In genomic region chr6:128131566-128131965, GRCh38 we compare ENCODE assay signal across 17 cellular contexts.
A peak's percentile ranks its signal among the peaks of the same experiment; 100 is the strongest.
DNase-seq lines count a peak whose midpoint lies in the region; ATAC-seq, FAIRE-seq and TF ChIP-seq lines count a peak whose summit lies in the region.
"Had no signal": no experiment of that assay in that cellular context is flagged by ENCODE, and none has a peak within 500 bp of the region (broad histone marks: within the 10 kb centered on the region; RNA-seq: fewer than 3 reads in every experiment).

No MANE protein-coding gene starts in this region.

- no peak overlapping the region for H3K4me2 ChIP-seq in astrocyte (ENCODE audit: low read length)
- peak overlapping the region; percentile 12 for H3K4me2 ChIP-seq in skeletal muscle satellite cell (ENCODE audit: low read length)
- H3K4me2 ChIP-seq: hepatocyte had no signal

- no peak overlapping the region for H3K4me3 Mint-ChIP-seq in astrocyte (ENCODE audit: unreplicated experiment)
- H3K4me3 Mint-ChIP-seq: activated CD4-positive, alpha-beta memory T cell treated with anti-CD3 and anti-CD28 coated beads, Interleukin-2, amount 10 ng/mL, durations not matched to agents 7 days and 5 days; activated T-cell treated with anti-CD3 and anti-CD28 coated beads, Interleukin-2, amount 50 U/mL, for 72 hours; CD4-positive, alpha-beta memory T cell had no signal

- TF ChIP-seq CTCF in astrocyte (IDR thresholded peaks at IDR 0.05; ENCODE audit: insufficient read depth, low read depth, low read length) (no peak), fibroblast of pulmonary artery (IDR thresholded peaks at IDR 0.05; ENCODE audit: low read length, missing control alignments) (no peak)

- H3K27ac ChIP-seq in astrocyte (ENCODE audit: low read depth, low read length) = no peak overlapping the region
- H3K27ac ChIP-seq: hepatocyte, upper lobe of left lung had no signal

- no peaks in the 10 kb centered on the region for H3K27me3 Mint-ChIP-seq in astrocyte (ENCODE audit: low read depth, unreplicated experiment)
- H3K27me3 Mint-ChIP-seq: activated CD4-positive, alpha-beta memory T cell treated with anti-CD3 and anti-CD28 coated beads, Interleukin-2, amount 10 ng/mL, durations not matched to agents 7 days and 5 days; CD4-positive, alpha-beta memory T cell had no signal

- no peak overlapping the region for H2AFZ ChIP-seq in astrocyte (ENCODE audit: low read depth, low read length)
- H2AFZ ChIP-seq: hepatocyte had no signal

- H3K9ac ChIP-seq in astrocyte (ENCODE audit: low read length) = no peak overlapping the region
- no peak overlapping the region for H3K9ac ChIP-seq in skeletal muscle satellite cell (ENCODE audit: low read depth, low read length)

- H3K9me3 Mint-ChIP-seq in astrocyte (ENCODE audit: unreplicated experiment) = no peaks in the 10 kb centered on the region

- H3K9me3 ChIP-seq in astrocyte (ENCODE audit: insufficient read depth, low read depth, low read length) (no peaks in the 10 kb centered on the region), skeletal muscle satellite cell (replicated peaks; ENCODE audit: low read length) (no peaks in the 10 kb centered on the region)
- H3K9me3 ChIP-seq: upper lobe of left lung had no signal

- DNase-seq in NCI-H748 (lab: John Stamatoyannopoulos, UW; ENCODE audit: unreplicated experiment) = peak; percentile 16
- DNase-seq in NCI-H748 treated with DMSO at 0.1 percent for 48 hours (lab: John Stamatoyannopoulos, UW) = no peak
- peak; percentile 61 for DNase-seq in astrocyte (ENCODE audit: low read depth)
- DNase-seq in fibroblast of pulmonary artery (ENCODE audit: low read depth) = peak; percentile 37
- DNase-seq in Ammon's horn (ENCODE audit: low spot score) = no peak
- DNase-seq in COR-L47 (lab: John Stamatoyannopoulos, UW) = no peak
- DNase-seq: activated CD4-positive, alpha-beta memory T cell treated with anti-CD3 and anti-CD28 coated beads, Interleukin-2, amount 10 ng/mL, durations not matched to agents 7 days and 5 days; activated T-cell treated with anti-CD3 and anti-CD28 coated beads, Interleukin-2, amount 50 U/mL, for 72 hours; CD4-positive, alpha-beta memory T cell; cerebellar nuclear complex; erythroblast; NCI-H1092 had no signal

- H3K36me3 Mint-ChIP-seq in astrocyte (ENCODE audit: low read depth, unreplicated experiment) = no peaks in the 10 kb centered on the region
- H3K36me3 Mint-ChIP-seq: CD4-positive, alpha-beta memory T cell had no signal

- peaks cover 12% of the 10 kb centered on the region for H4K20me1 ChIP-seq in astrocyte (ENCODE audit: insufficient read depth, low read length)

- no peak for ATAC-seq in GM18870 (IDR thresholded peaks at IDR 0.05; ENCODE audit: unreplicated experiment)
- ATAC-seq: activated T-cell treated with anti-CD3 and anti-CD28 coated beads, Interleukin-2, amount 50 U/mL, for 72 hours had no signal

- peaks cover 4% of the 10 kb centered on the region for H3K79me2 ChIP-seq in astrocyte (ENCODE audit: insufficient read depth, low read length)
- H3K79me2 ChIP-seq: hepatocyte had no signal

- H3K4me1 ChIP-seq in astrocyte (ENCODE audit: insufficient read depth, low read length) = peaks cover 7% of the 10 kb centered on the region
- peaks cover 10% of the 10 kb centered on the region for H3K4me1 ChIP-seq in skeletal muscle satellite cell (ENCODE audit: control insufficient read depth, insufficient read depth, low read length)

- peaks cover 10% of the 10 kb centered on the region for H3K4me1 Mint-ChIP-seq in astrocyte (ENCODE audit: low read depth, unreplicated experiment)
- H3K4me1 Mint-ChIP-seq: CD4-positive, alpha-beta memory T cell had no signal

- no peaks in the 10 kb centered on the region for H3K27me3 ChIP-seq in astrocyte (ENCODE audit: insufficient read depth, low read length)
- H3K27me3 ChIP-seq in skeletal muscle satellite cell (ENCODE audit: control insufficient read depth, insufficient read depth, low read length) = no peaks in the 10 kb centered on the region
- H3K27me3 ChIP-seq: hepatocyte, upper lobe of left lung had no signal

- no peak overlapping the region for H3K27ac Mint-ChIP-seq in astrocyte (ENCODE audit: unreplicated experiment)
- H3K27ac Mint-ChIP-seq: activated CD4-positive, alpha-beta memory T cell treated with anti-CD3 and anti-CD28 coated beads, Interleukin-2, amount 10 ng/mL, durations not matched to agents 7 days and 5 days; activated T-cell treated with anti-CD3 and anti-CD28 coated beads, Interleukin-2, amount 50 U/mL, for 72 hours; CD4-positive, alpha-beta memory T cell had no signal

- no peaks in the 10 kb centered on the region for H3K36me3 ChIP-seq in astrocyte (ENCODE audit: insufficient read depth, low read length)
- H3K36me3 ChIP-seq in skeletal muscle satellite cell (ENCODE audit: insufficient read depth, low read length) = no peaks in the 10 kb centered on the region
- H3K36me3 ChIP-seq: upper lobe of left lung had no signal

- H3K4me3 ChIP-seq in astrocyte (ENCODE audit: insufficient read depth, low read depth, low read length) (no peak overlapping the region), fibroblast of pulmonary artery (replicated peaks; ENCODE audit: low read depth, low read length) (no peak overlapping the region), skeletal muscle satellite cell (ENCODE audit: low read length) (no peak overlapping the region)
- H3K4me3 ChIP-seq: hepatocyte, upper lobe of left lung had no signal

- no peak for FAIRE-seq in astrocyte (lab: Jason Lieb, UNC)
- FAIRE-seq: A204.1 had no signal

Comparison
In these comparisons a context has a peak if more than half of its experiments do, and no peak if none do; other contexts are left out.
1. DNase-seq: peak in NCI-H748 (single experiment), astrocyte (single experiment) and fibroblast of pulmonary artery (single experiment); none in NCI-H748 treated with DMSO at 0.1 percent for 48 hours (single experiment), Ammon's horn (single experiment) and COR-L47 (single experiment).